1 cellular context compared by ENCODE assay signal in genomic region chr7:136009488-136010079, GRCh38.
TF ChIP-seq lines count a peak whose summit lies in the region.

No MANE protein-coding gene starts in this region.

TF ChIP-seq in liver, 16 proteins besides CTCF, POLR2A, EP300 and RAD21 (continued from another document):
- TF ChIP-seq, protein P1, sequence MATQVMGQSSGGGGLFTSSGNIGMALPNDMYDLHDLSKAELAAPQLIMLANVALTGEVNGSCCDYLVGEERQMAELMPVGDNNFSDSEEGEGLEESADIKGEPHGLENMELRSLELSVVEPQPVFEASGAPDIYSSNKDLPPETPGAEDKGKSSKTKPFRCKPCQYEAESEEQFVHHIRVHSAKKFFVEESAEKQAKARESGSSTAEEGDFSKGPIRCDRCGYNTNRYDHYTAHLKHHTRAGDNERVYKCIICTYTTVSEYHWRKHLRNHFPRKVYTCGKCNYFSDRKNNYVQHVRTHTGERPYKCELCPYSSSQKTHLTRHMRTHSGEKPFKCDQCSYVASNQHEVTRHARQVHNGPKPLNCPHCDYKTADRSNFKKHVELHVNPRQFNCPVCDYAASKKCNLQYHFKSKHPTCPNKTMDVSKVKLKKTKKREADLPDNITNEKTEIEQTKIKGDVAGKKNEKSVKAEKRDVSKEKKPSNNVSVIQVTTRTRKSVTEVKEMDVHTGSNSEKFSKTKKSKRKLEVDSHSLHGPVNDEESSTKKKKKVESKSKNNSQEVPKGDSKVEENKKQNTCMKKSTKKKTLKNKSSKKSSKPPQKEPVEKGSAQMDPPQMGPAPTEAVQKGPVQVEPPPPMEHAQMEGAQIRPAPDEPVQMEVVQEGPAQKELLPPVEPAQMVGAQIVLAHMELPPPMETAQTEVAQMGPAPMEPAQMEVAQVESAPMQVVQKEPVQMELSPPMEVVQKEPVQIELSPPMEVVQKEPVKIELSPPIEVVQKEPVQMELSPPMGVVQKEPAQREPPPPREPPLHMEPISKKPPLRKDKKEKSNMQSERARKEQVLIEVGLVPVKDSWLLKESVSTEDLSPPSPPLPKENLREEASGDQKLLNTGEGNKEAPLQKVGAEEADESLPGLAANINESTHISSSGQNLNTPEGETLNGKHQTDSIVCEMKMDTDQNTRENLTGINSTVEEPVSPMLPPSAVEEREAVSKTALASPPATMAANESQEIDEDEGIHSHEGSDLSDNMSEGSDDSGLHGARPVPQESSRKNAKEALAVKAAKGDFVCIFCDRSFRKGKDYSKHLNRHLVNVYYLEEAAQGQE (IDR thresholded peaks at IDR 0.05), result no peak
- TF ChIP-seq HNF4A (conservative IDR thresholded peaks at IDR 0.05), result no peak
